Comparison of ENCODE assay signal across 32 cellular contexts in genomic region chr7:39317107-39317506, GRCh38.
"Had no signal": no experiment of that assay in that cellular context is flagged by ENCODE, and none has a peak within 500 bp of the region (broad histone marks: within the 10 kb centered on the region; RNA-seq: fewer than 3 reads in every experiment).

No MANE protein-coding gene starts in this region.

- H3K4me1 ChIP-seq: esophagus squamous epithelium had no signal

- H3K36me3 ChIP-seq: brain microvascular endothelial cell, esophagus squamous epithelium had no signal

- H3K27me3 ChIP-seq: brain microvascular endothelial cell, esophagus squamous epithelium had no signal

- H3K27ac ChIP-seq: brain microvascular endothelial cell, epithelial cell of prostate, esophagus squamous epithelium had no signal

- FAIRE-seq: astrocyte, bronchial epithelial cell, colon, endometrium, endothelial cell of umbilical vein, frontal cortex had no signal

- H3K4me3 Mint-ChIP-seq: activated CD4-positive, alpha-beta memory T cell treated with anti-CD3 and anti-CD28 coated beads, Interleukin-2, amount 10 ng/mL, durations not matched to agents 7 days and 5 days; activated CD4-positive, alpha-beta T cell treated with anti-CD3 and anti-CD28 coated beads, Interleukin-2, amount 10 ng/mL, durations not matched to agents 7 days and 5 days; activated naive CD8-positive, alpha-beta T cell; activated T-cell treated with anti-CD3 and anti-CD28 coated beads, Interleukin-2, amount 50 U/mL, for 24 hours; activated T-helper 17 cell treated with anti-CD3 and anti-CD28 coated beads, Interleukin-2, amount 50 U/mL, for 72 hours; central memory CD8-positive, alpha-beta T cell; effector memory CD8-positive, alpha-beta T cell had no signal

- H3K9me3 ChIP-seq: esophagus squamous epithelium had no signal

- DNase-seq: activated CD4-positive, alpha-beta memory T cell treated with anti-CD3 and anti-CD28 coated beads, Interleukin-2, amount 10 ng/mL, durations not matched to agents 7 days and 5 days; activated CD4-positive, alpha-beta T cell treated with anti-CD3 and anti-CD28 coated beads for 1 hour; activated CD4-positive, alpha-beta T cell treated with anti-CD3 and anti-CD28 coated beads for 4 hours; activated CD4-positive, alpha-beta T cell treated with anti-CD3 and anti-CD28 coated beads, Interleukin-2, amount 10 ng/mL, durations not matched to agents 7 days and 5 days; activated CD4-positive, alpha-beta T cell treated with anti-CD3 and anti-CD28 coated beads, Interleukin-2, amount 50 U/mL, for 4 hours; activated CD8-positive, alpha-beta memory T cell treated with anti-CD3 and anti-CD28 coated beads, Interleukin-2, amount 50 U/mL, for 48 hours; activated effector memory CD4-positive, alpha-beta T cell treated with Interleukin-2 at 50 U/mL for 16 hours; activated gamma-delta T cell treated with Interleukin-2 at 50 U/mL for 16 hours; activated naive CD4-positive, alpha-beta T cell treated with anti-CD3 and anti-CD28 coated beads, Interleukin-2, amount 50 U/mL, for 16 hours; activated naive CD4-positive, alpha-beta T cell treated with Interleukin-2 at 50 U/mL for 16 hours; activated T-cell treated with anti-CD3 and anti-CD28 coated beads for 4 hours; activated T-cell treated with anti-CD3 and anti-CD28 coated beads, Interleukin-2, amount 50 U/mL, for 24 hours; amniotic stem cell; anterior cingulate cortex; brain microvascular endothelial cell; cortex of kidney; dermis blood vessel endothelial cell; effector CD4-positive, alpha-beta T cell; effector memory CD8-positive, alpha-beta T cell; esophagus squamous epithelium; head of caudate nucleus; T-helper 2 cell had no signal

- H3K36me3 Mint-ChIP-seq: activated naive CD8-positive, alpha-beta T cell had no signal

- H3K4me3 ChIP-seq: esophagus squamous epithelium had no signal

- ATAC-seq: activated T-helper 17 cell treated with anti-CD3 and anti-CD28 coated beads, Interleukin-2, amount 50 U/mL, for 72 hours; effector memory CD8-positive, alpha-beta T cell had no signal

- H3K27me3 Mint-ChIP-seq: activated T-cell treated with anti-CD3 and anti-CD28 coated beads, Interleukin-2, amount 50 U/mL, for 24 hours had no signal

- H3K4me1 Mint-ChIP-seq: activated CD4-positive, alpha-beta memory T cell treated with anti-CD3 and anti-CD28 coated beads, Interleukin-2, amount 10 ng/mL, durations not matched to agents 7 days and 5 days; activated CD4-positive, alpha-beta T cell treated with anti-CD3 and anti-CD28 coated beads, Interleukin-2, amount 10 ng/mL, durations not matched to agents 7 days and 5 days; activated T-helper 17 cell treated with anti-CD3 and anti-CD28 coated beads, Interleukin-2, amount 50 U/mL, for 72 hours; central memory CD8-positive, alpha-beta T cell had no signal

- H3K9me3 Mint-ChIP-seq: activated CD4-positive, alpha-beta memory T cell treated with anti-CD3 and anti-CD28 coated beads, Interleukin-2, amount 10 ng/mL, durations not matched to agents 7 days and 5 days; activated CD4-positive, alpha-beta T cell treated with anti-CD3 and anti-CD28 coated beads, Interleukin-2, amount 10 ng/mL, durations not matched to agents 7 days and 5 days; activated T-cell treated with anti-CD3 and anti-CD28 coated beads, Interleukin-2, amount 50 U/mL, for 24 hours; activated T-helper 17 cell treated with anti-CD3 and anti-CD28 coated beads, Interleukin-2, amount 50 U/mL, for 72 hours; central memory CD8-positive, alpha-beta T cell; effector memory CD8-positive, alpha-beta T cell had no signal
